ENCODE assay signal across 17 cellular contexts in the genomic region with DNA sequence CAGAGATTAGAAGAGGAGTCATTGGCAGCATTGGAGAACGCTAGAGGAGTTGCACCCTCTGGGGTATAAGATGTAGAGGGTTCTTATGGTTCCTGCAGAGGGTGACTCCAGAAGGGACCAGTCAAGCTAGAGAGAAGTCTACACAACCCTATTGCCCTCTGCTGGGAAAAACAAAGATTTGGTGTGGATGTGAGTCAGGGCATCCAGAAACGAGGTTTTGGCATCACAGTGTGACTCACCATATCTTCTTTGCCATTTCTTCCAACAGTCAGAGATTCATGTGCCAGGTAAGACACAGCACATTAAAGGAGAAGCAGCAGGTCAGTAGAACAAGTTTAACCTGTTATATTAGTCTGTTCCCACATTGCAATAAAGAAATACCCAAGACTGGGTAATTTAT.
DNase-seq lines count a peak whose midpoint lies in the region; ATAC-seq and TF ChIP-seq lines count a peak whose summit lies in the region.
"Had no signal": no experiment of that assay in that cellular context is flagged by ENCODE, and none has a peak within 500 bp of the region (broad histone marks: within the 10 kb centered on the region; RNA-seq: fewer than 3 reads in every experiment).

No MANE protein-coding gene starts in this region.

- H3K4ac ChIP-seq in mesendoderm (ENCODE audit: low read depth, low read length): no peak overlapping the region

- peak; percentile 10 for TF ChIP-seq CTCF in chondrocyte (IDR thresholded peaks at IDR 0.05)

- H3K27ac ChIP-seq in mesendoderm (ENCODE audit: low read depth, low read length): no peak overlapping the region
- H3K27ac ChIP-seq: BLaER1, Peyer's patch, SJCRH30 had no signal

- H3K4me3 ChIP-seq in MG63: no peak overlapping the region
- no peak overlapping the region for H3K4me3 ChIP-seq in mesendoderm (ENCODE audit: low read length)
- H3K4me3 ChIP-seq: BLaER1, HAP-1, Peyer's patch, SJCRH30 had no signal

- no peak overlapping the region for H3K4me3 Mint-ChIP-seq in chondrocyte (ENCODE audit: unreplicated experiment)
- H3K4me3 Mint-ChIP-seq in activated T-helper 17 cell treated with anti-CD3 and anti-CD28 coated beads, Interleukin-2, amount 50 U/mL, for 72 hours: no peak overlapping the region
- H3K4me3 Mint-ChIP-seq: CD8-positive, alpha-beta memory T cell had no signal

- no peak overlapping the region for H3K23ac ChIP-seq in mesendoderm (ENCODE audit: low read length)

- no peak for ATAC-seq in activated T-helper 17 cell treated with anti-CD3 and anti-CD28 coated beads, Interleukin-2, amount 50 U/mL, for 72 hours (replicated peaks)

- H3K9me3 ChIP-seq in MG63: no peaks in the 10 kb centered on the region
- H3K9me3 ChIP-seq: HAP-1, Peyer's patch, SJCRH30 had no signal

- H2BK120ac ChIP-seq in mesendoderm (ENCODE audit: low read depth, low read length): no peak overlapping the region

- no peak overlapping the region for H3K56ac ChIP-seq in mesendoderm (ENCODE audit: low read length)

- DNase-seq in ELR (ENCODE audit: low read depth) (peak; percentile 6), MG63 (peak; percentile 6), chondrocyte (ENCODE audit: low spot score) (no peak), mesendoderm (peak; percentile 14), AML-193 (lab: John Stamatoyannopoulos, UW) (no peak), islet precursor cell (no peak), NCI-H510A (lab: John Stamatoyannopoulos, UW) (no peak)
- DNase-seq: CD8-positive, alpha-beta memory T cell; IMR-90; NCI-H1436 treated with DMSO at 0.1 percent for 48 hours; NCI-H2081 treated with DMSO at 0.1 percent for 48 hours; Peyer's patch; SW 1271 had no signal

- H3K4me1 ChIP-seq in mesendoderm (ENCODE audit: control insufficient read depth, low read depth, low read length): no peaks in the 10 kb centered on the region
- H3K4me1 ChIP-seq: BLaER1, HAP-1, Peyer's patch, SJCRH30 had no signal

- no peak overlapping the region for H3K4me2 ChIP-seq in mesendoderm (ENCODE audit: low read length)
- H3K4me2 ChIP-seq: BLaER1 had no signal

- H3K79me1 ChIP-seq in mesendoderm (ENCODE audit: low read length): no peaks in the 10 kb centered on the region

- H3K79me2 ChIP-seq in mesendoderm (ENCODE audit: control insufficient read depth, insufficient read depth, low read length): no peaks in the 10 kb centered on the region

- H3K4me1 Mint-ChIP-seq in chondrocyte (ENCODE audit: low read depth): no peaks in the 10 kb centered on the region
- no peaks in the 10 kb centered on the region for H3K4me1 Mint-ChIP-seq in activated T-helper 17 cell treated with anti-CD3 and anti-CD28 coated beads, Interleukin-2, amount 50 U/mL, for 72 hours
- H3K4me1 Mint-ChIP-seq: CD8-positive, alpha-beta memory T cell had no signal

- H3K9ac ChIP-seq in mesendoderm (ENCODE audit: low read length): no peak overlapping the region
- H3K9ac ChIP-seq: BLaER1 had no signal

- no peak overlapping the region for H3K27ac Mint-ChIP-seq in chondrocyte (ENCODE audit: unreplicated experiment)
- H3K27ac Mint-ChIP-seq in activated T-helper 17 cell treated with anti-CD3 and anti-CD28 coated beads, Interleukin-2, amount 50 U/mL, for 72 hours: no peak overlapping the region
- H3K27ac Mint-ChIP-seq: CD8-positive, alpha-beta memory T cell had no signal

- no peak overlapping the region for H3K18ac ChIP-seq in mesendoderm (ENCODE audit: low read length)

- peaks cover 8% of the 10 kb centered on the region for H3K27me3 Mint-ChIP-seq in chondrocyte (ENCODE audit: low read depth)
- no peaks in the 10 kb centered on the region for H3K27me3 Mint-ChIP-seq in activated T-helper 17 cell treated with anti-CD3 and anti-CD28 coated beads, Interleukin-2, amount 50 U/mL, for 72 hours

- peaks cover 6% of the 10 kb centered on the region for H3K36me3 Mint-ChIP-seq in chondrocyte (ENCODE audit: low read depth)
- no peaks in the 10 kb centered on the region for H3K36me3 Mint-ChIP-seq in activated T-helper 17 cell treated with anti-CD3 and anti-CD28 coated beads, Interleukin-2, amount 50 U/mL, for 72 hours (ENCODE audit: low read depth)
- H3K36me3 Mint-ChIP-seq: CD8-positive, alpha-beta memory T cell had no signal

- H3K36me3 ChIP-seq in MG63 (no peaks in the 10 kb centered on the region), mesendoderm (ENCODE audit: control insufficient read depth, insufficient read depth, low read length) (no peaks in the 10 kb centered on the region)
- H3K36me3 ChIP-seq: BLaER1, HAP-1, Peyer's patch, SJCRH30 had no signal

- WGBS in mesendoderm (ENCODE audit: extremely low coverage, insufficient coverage, low lambda C conversion rate): no CpG with 5 or more reads among the region's 2 CpGs

- H4K8ac ChIP-seq in mesendoderm (ENCODE audit: low read depth, low read length): no peak overlapping the region

- no peak overlapping the region for H2BK5ac ChIP-seq in mesendoderm (ENCODE audit: low read length)

- no peak overlapping the region for H2AK5ac ChIP-seq in mesendoderm (ENCODE audit: low read length)

- H3K27me3 ChIP-seq in MG63 (no peaks in the 10 kb centered on the region), mesendoderm (ENCODE audit: insufficient read depth, low read length, poor library complexity) (no peaks in the 10 kb centered on the region)
- H3K27me3 ChIP-seq: BLaER1, Peyer's patch had no signal

- H2BK15ac ChIP-seq in mesendoderm (replicated peaks; ENCODE audit: low read depth): no peak overlapping the region

- H4K5ac ChIP-seq in mesendoderm (ENCODE audit: low read length): no peak overlapping the region

- peaks cover 20% of the 10 kb centered on the region for H3K9me3 Mint-ChIP-seq in chondrocyte (ENCODE audit: low read depth)
- peaks cover 17% of the 10 kb centered on the region for H3K9me3 Mint-ChIP-seq in activated T-helper 17 cell treated with anti-CD3 and anti-CD28 coated beads, Interleukin-2, amount 50 U/mL, for 72 hours

Comparison
In these comparisons a context has a peak if more than half of its experiments do, and no peak if none do; other contexts are left out.
1. DNase-seq: peak in ELR (single experiment), MG63 (single experiment) and mesendoderm (single experiment); none in chondrocyte (single experiment), AML-193 (0 of 2), islet precursor cell (single experiment) and NCI-H510A (single experiment).